Comparison of ENCODE assay signal across 18 cellular contexts in genomic region chr12:48862691-48863090, GRCh38. TPM values are rescaled to one million over a fixed set of nuclear protein-coding genes. Genes with fewer than 3 reads are reported as not detected.
A peak's percentile ranks its signal among the peaks of the same experiment; 100 is the strongest.
DNase-seq lines count a peak whose midpoint lies in the region; ATAC-seq, FAIRE-seq and TF ChIP-seq lines count a peak whose summit lies in the region.
"Had no signal": no experiment of that assay in that cellular context is flagged by ENCODE, and none has a peak within 500 bp of the region (broad histone marks: within the 10 kb centered on the region; RNA-seq: fewer than 3 reads in every experiment).

No MANE protein-coding gene starts in this region.

- no peak for FAIRE-seq in H1 (lab: Jason Lieb, UNC)
- FAIRE-seq: H54 had no signal

- no peak for TF ChIP-seq EP300 in H1 (IDR thresholded peaks at IDR 0.05; ENCODE audit: borderline replicate concordance in 1 of 2, low read depth in 2 of 2, low read length in 2 of 2)

- no peaks in the 10 kb centered on the region; the same call in 1 of the 2 replicates for H3K79me1 ChIP-seq in H1 (ENCODE audit: low read depth, low read length)

- DNase-seq in H1 (ENCODE audit: low read depth in 1 of 2, low spot score in 2 of 2) (no peak), midbrain (lab: John Stamatoyannopoulos, UW) (peak; percentile 20), type B pancreatic cell (ENCODE audit: extremely low spot score, unreplicated experiment) (no peak), hippocampal formation (lab: John Stamatoyannopoulos, UW) (no peak), NOMO-1 treated with DMSO at 0.1 percent for 48 hours (lab: John Stamatoyannopoulos, UW; ENCODE audit: unreplicated experiment) (no peak), heart left ventricle (no peak)
- DNase-seq: ACHN; BE2C; CD8-positive, alpha-beta T cell; IMR-90; Kasumi-1; NCI-H1930; NCI-H2171; NCI-H774; Right ventricle myocardium superior had no signal

- no peak overlapping the region for H2BK5ac ChIP-seq in H1 (ENCODE audit: low read depth, low read length)

- no peak overlapping the region for H4K5ac ChIP-seq in H1 (ENCODE audit: insufficient read length, low read depth, low read length)

- TF ChIP-seq RAD21 in H1 (IDR thresholded peaks at IDR 0.05 in 1 of 2, conservative IDR thresholded peaks at IDR 0.05 in 1 of 2; ENCODE audit: low read depth in 2 of 2, low read length in 2 of 2) = no peak

- no peak for ATAC-seq in heart left ventricle
- ATAC-seq: CD8-positive, alpha-beta T cell; Panc1 had no signal

- H3K27ac Mint-ChIP-seq in type B pancreatic cell = no peak overlapping the region
- H3K27ac Mint-ChIP-seq: CD8-positive, alpha-beta T cell had no signal

- peaks cover 24% of the 10 kb centered on the region for H3K4me1 ChIP-seq in HUES48 (ENCODE audit: control insufficient read depth, insufficient read depth, low read length)
- H3K4me1 ChIP-seq in H1 (replicated peaks in 1 of 4; ENCODE audit: control insufficient read depth in 3 of 4, insufficient read depth in 4 of 4, low read length in 3 of 4) = peaks cover 7 to 26% (median 18%) of the 10 kb centered on the region in 4 experiments
- peaks cover 0 to 13% (median 8%) of the 10 kb centered on the region in 12 donors for H3K4me1 ChIP-seq in heart left ventricle
- H3K4me1 ChIP-seq: BE2C had no signal

- H2BK15ac ChIP-seq in H1 (ENCODE audit: low read length) = no peak overlapping the region

- H3K36me3 Mint-ChIP-seq in type B pancreatic cell = no peaks in the 10 kb centered on the region

- no peaks in the 10 kb centered on the region for H3K9me3 Mint-ChIP-seq in type B pancreatic cell
- H3K9me3 Mint-ChIP-seq: CD8-positive, alpha-beta T cell had no signal

- no peak overlapping the region for H4K91ac ChIP-seq in H1 (replicated peaks; ENCODE audit: insufficient read length, low read length)

- H3K27ac ChIP-seq in HUES48 (ENCODE audit: low read depth, low read length) = no peak overlapping the region
- H3K27ac ChIP-seq in H1 (ENCODE audit: low read depth, low read length) = no peak overlapping the region; the same call in 1 of the 2 replicates
- no peak overlapping the region for H3K27ac ChIP-seq in heart left ventricle

- no peak overlapping the region for H2AFZ ChIP-seq in H1 (ENCODE audit: low read length)

- H3K18ac ChIP-seq in H1 (ENCODE audit: extremely low read depth, low read length) = no peak overlapping the region; the same call in 1 of the 2 replicates

- H2BK120ac ChIP-seq in H1 (replicated peaks; ENCODE audit: low read depth, low read length) = no peak overlapping the region

- H3K4me3 Mint-ChIP-seq in type B pancreatic cell = peak overlapping the region; percentile 60
- H3K4me3 Mint-ChIP-seq: CD8-positive, alpha-beta T cell had no signal

- H2BK20ac ChIP-seq in H1 (ENCODE audit: low read length) = no peak overlapping the region

- 78% methylated on average over 6 of the region's 6 CpGs; no CpG with 5 or more reads in 1 of the 2 experiments for WGBS in H1 (ENCODE audit: extremely low coverage in 1 of 2, insufficient coverage in 1 of 2, insufficient read length in 1 of 2, insufficient replicate concordance in 2 of 2, low coverage in 1 of 2, low lambda C conversion rate in 2 of 2, missing lambda C conversion rate in 1 of 2), 2 experiments
- 69 to 77% (median 74%) methylated on average over 6 of the region's 6 CpGs for WGBS in heart left ventricle, 4 donors

- no peak overlapping the region; the same call in 1 of the 2 replicates for H4K8ac ChIP-seq in H1 (ENCODE audit: extremely low read depth, insufficient read depth, low read length)

- H3K79me2 ChIP-seq in H1 (ENCODE audit: control insufficient read depth in 1 of 2, insufficient read depth in 2 of 2, low read length in 2 of 2) = peaks cover 3 to 33% of the 10 kb centered on the region in 2 experiments; a peak in 3 of 4 replicates

- H2AK5ac ChIP-seq in H1 (ENCODE audit: low read depth, low read length) = no peak overlapping the region

- H3K23me2 ChIP-seq in H1 (ENCODE audit: low read depth, low read length) = peaks cover 10% of the 10 kb centered on the region

- peak overlapping the region; percentile 74 to 84; a peak in 3 of 4 replicates for H3K4me2 ChIP-seq in H1 (ENCODE audit: insufficient read depth in 1 of 2, low read depth in 2 of 2, low read length in 2 of 2)

- intact Hi-C loops in heart left ventricle (cut with DNase I) = no loop called here

- H3K56ac ChIP-seq in H1 (replicated peaks; ENCODE audit: insufficient read length, low read depth, low read length) = no peak overlapping the region

- no peaks in the 10 kb centered on the region for H3K9me3 ChIP-seq in HUES48 (ENCODE audit: control insufficient read depth, insufficient read depth, low read length)
- H3K9me3 ChIP-seq in H1 (ENCODE audit: insufficient read depth in 2 of 2, low read depth in 1 of 2, low read length in 1 of 2) = no peaks in the 10 kb centered on the region
- H3K9me3 ChIP-seq in heart left ventricle = no peaks in the 10 kb centered on the region
- H3K9me3 ChIP-seq: BE2C had no signal

- TF ChIP-seq CTCF in H1 (IDR thresholded peaks at IDR 0.05; ENCODE audit: control extremely low read depth in 1 of 3, insufficient read depth in 1 of 3, low read depth in 1 of 3, low read length in 3 of 3) (no peak), type B pancreatic cell (conservative IDR thresholded peaks at IDR 0.05) (no peak), heart left ventricle (IDR thresholded peaks at IDR 0.05) (no peak)

- CTCF ChIA-PET in H1 (lab: Charles Lee; ENCODE audit: partially characterized antibody) = interaction anchor here (0.7 to 26.4 kb wide), 6 partner anchors 8 to 116 kb away, joined by 3 to 678 read pairs (median 3); partner anchors contain the start of genes DDX23 and WNT1

- H3K4me3 ChIP-seq in HUES48 (ENCODE audit: low read depth, low read length) (0 out of 2 replicates have a peak overlapping the region, but pooled peaks have one; percentile 87), H1 (ENCODE audit: extremely low read depth in 1 of 4, insufficient read depth in 2 of 4, low read depth in 3 of 4, low read length in 4 of 4) (peak overlapping the region in 1 of 4 experiments; percentile 84; a peak in 1 of 8 replicates), heart left ventricle (no peak overlapping the region)

- no peak overlapping the region for H3K9ac ChIP-seq in HUES48 (ENCODE audit: low read depth, low read length)
- peak overlapping the region in 1 of 4 experiments; percentile 31; a peak in 1 of 7 replicates for H3K9ac ChIP-seq in H1 (replicated peaks in 1 of 4; ENCODE audit: extremely low read depth in 1 of 4, low read depth in 3 of 4, low read length in 3 of 4)

- no peak overlapping the region for H3K23ac ChIP-seq in H1 (ENCODE audit: insufficient read length)

- H3K27me3 ChIP-seq in HUES48 (ENCODE audit: control insufficient read depth, insufficient read depth, low read length) (no peaks in the 10 kb centered on the region), H1 (replicated peaks in 1 of 4; ENCODE audit: control insufficient read depth in 3 of 4, extremely low read depth in 1 of 4, insufficient read depth in 3 of 4, low read length in 3 of 4) (no peaks in the 10 kb centered on the region), heart left ventricle (peaks cover 0 to 4% (median 0%) of the 10 kb centered on the region in 9 donors)

- H3K36me3 ChIP-seq in HUES48 (ENCODE audit: control insufficient read depth, insufficient read depth, low read length) = peaks cover 44% of the 10 kb centered on the region
- H3K36me3 ChIP-seq in H1 (ENCODE audit: control insufficient read depth in 2 of 4, insufficient read depth in 4 of 4, low read length in 3 of 4) = peaks cover 22 to 46% (median 28%) of the 10 kb centered on the region in 4 experiments
- peaks cover 0 to 3% (median 0%) of the 10 kb centered on the region in 9 donors for H3K36me3 ChIP-seq in heart left ventricle
- H3K36me3 ChIP-seq: BE2C had no signal

- H3K27me3 Mint-ChIP-seq in type B pancreatic cell = peaks cover 27% of the 10 kb centered on the region

- POLR2A ChIA-PET in H1 (lab: Charles Lee; ENCODE audit: partially characterized antibody) = interaction anchor here (1.3 to 22.9 kb wide), 4 partner anchors 9 to 95 kb away, joined by 4 to 651 read pairs (median 104); partner anchors contain the start of genes ARF3 and DDX23

- TF ChIP-seq POLR2A in H1 (IDR thresholded peaks at IDR 0.05; ENCODE audit: control extremely low read depth in 1 of 2, low read depth in 2 of 2, low read length in 2 of 2) = no peak
- no peak for TF ChIP-seq POLR2A in heart left ventricle (IDR thresholded peaks at IDR 0.05)

- H2BK12ac ChIP-seq in H1 (ENCODE audit: low read depth, low read length) = no peak overlapping the region

- H3K4ac ChIP-seq in H1 (replicated peaks; ENCODE audit: insufficient read length, low read depth, low read length) = no peak overlapping the region

- no peak overlapping the region for H3K14ac ChIP-seq in H1 (ENCODE audit: insufficient read length)

- peaks cover 10 to 20% of the 10 kb centered on the region in 2 experiments for H4K20me1 ChIP-seq in H1 (replicated peaks in 1 of 2; ENCODE audit: control insufficient read depth in 1 of 2, insufficient read depth in 2 of 2, low read length in 2 of 2)

- peaks cover 33% of the 10 kb centered on the region for H3K4me1 Mint-ChIP-seq in type B pancreatic cell (ENCODE audit: unreplicated experiment)

RNA-seq across cellular contexts. Expression of gene RND1, which starts 3.0 kb away (rescaled TPM):
- 15.8 and 16.2 TPM in 2 replicates for total RNA-seq in H1 (2021; fragmentation: NEBNext Ultra II Directional; extraction: Animal tissue kit (Norgen Biotek cat#: 25700))
- polyA plus RNA-seq in H1 (2011; rRNA removed) (17.1 and 17.8 TPM in 2 replicates), heart left ventricle (under 1 TPM; 0.53 to 0.95 TPM)
- 27.5 TPM for polyA plus RNA-seq in H1 (2011; cell fraction: cytosol; rRNA removed)
- polyA plus RNA-seq in H1 (2011; cell fraction: nucleus; rRNA removed) = 31.4 TPM
- 21.5 to 28.9 TPM (median 24.5 TPM) in 4 replicates for polyA plus RNA-seq in H1 (2012, experiment 1 of 2)
- polyA plus RNA-seq in H1 (2012, experiment 2 of 2) = 20.6 TPM
- 3.1 TPM for polyA plus RNA-seq in H1 (2013, experiment 1 of 2)
- polyA plus RNA-seq in H1 (2013, experiment 2 of 2) = 3.2 TPM
- polyA minus RNA-seq in H1 (2011; rRNA and poly(A)+ RNA removed) = 30.9 and 33.3 TPM in 2 replicates
- 14.7 TPM for polyA minus RNA-seq in H1 (2011; cell fraction: cytosol; rRNA and poly(A)+ RNA removed)
- polyA minus RNA-seq in H1 (2011; cell fraction: nucleus; rRNA and poly(A)+ RNA removed) = 44.2 TPM
- total RNA-seq in type B pancreatic cell (ENCODE audit: low replicate concordance) (3.2 and 6.9 TPM in 2 replicates), heart left ventricle (1 to 10 TPM in 2 of 9 donors, under 1 TPM in 5, not detected in 2; 0.35 to 1.5 (median 0.60) TPM)

RNA-seq across cellular contexts. Expression of gene DDX23, which starts 10.7 kb away (rescaled TPM):
- 98.1 and 107 TPM in 2 replicates for total RNA-seq in H1 (2021; fragmentation: NEBNext Ultra II Directional; extraction: Animal tissue kit (Norgen Biotek cat#: 25700))
- polyA plus RNA-seq in H1 (2011; rRNA removed) (43.4 and 43.5 TPM in 2 replicates), heart left ventricle (10 to 100 TPM; 16.8 to 43.2 TPM)
- polyA plus RNA-seq in H1 (2011; cell fraction: cytosol; rRNA removed) = 68.7 TPM
- 122 TPM for polyA plus RNA-seq in H1 (2011; cell fraction: nucleus; rRNA removed)
- 98.3 to 156 TPM (median 103 TPM) in 4 replicates for polyA plus RNA-seq in H1 (2012, experiment 1 of 2)
- 30.8 TPM for polyA plus RNA-seq in H1 (2012, experiment 2 of 2)
- polyA plus RNA-seq in H1 (2013, experiment 1 of 2) = 67.8 TPM
- polyA plus RNA-seq in H1 (2013, experiment 2 of 2) = 65.2 TPM
- 57.7 and 58.0 TPM in 2 replicates for polyA minus RNA-seq in H1 (2011; rRNA and poly(A)+ RNA removed)
- polyA minus RNA-seq in H1 (2011; cell fraction: cytosol; rRNA and poly(A)+ RNA removed) = 26.0 TPM
- polyA minus RNA-seq in H1 (2011; cell fraction: nucleus; rRNA and poly(A)+ RNA removed) = 48.6 TPM
- total RNA-seq in type B pancreatic cell (ENCODE audit: low replicate concordance) (95.3 and 104 TPM in 2 replicates), heart left ventricle (10 to 100 TPM; 25.3 to 51.2 (median 35.8) TPM)

RNA-seq across cellular contexts. Expression of gene CACNB3, which starts 44.4 kb away (rescaled TPM):
- total RNA-seq in H1 (2021; fragmentation: NEBNext Ultra II Directional; extraction: Animal tissue kit (Norgen Biotek cat#: 25700)) = 12.5 and 16.9 TPM in 2 replicates
- 16.0 and 18.4 TPM in 2 replicates for polyA plus RNA-seq in H1 (2011; rRNA removed)
- 13.3 TPM for polyA plus RNA-seq in H1 (2011; cell fraction: cytosol; rRNA removed)
- 37.4 TPM for polyA plus RNA-seq in H1 (2011; cell fraction: nucleus; rRNA removed)
- polyA plus RNA-seq in H1 (2012, experiment 1 of 2) = 25.2 to 35.8 TPM (median 28.9 TPM) in 4 replicates
- polyA plus RNA-seq in H1 (2012, experiment 2 of 2) = 18.3 TPM
- 4.6 TPM for polyA plus RNA-seq in H1 (2013, experiment 1 of 2)
- polyA plus RNA-seq in H1 (2013, experiment 2 of 2) = 4.8 TPM
- polyA minus RNA-seq in H1 (2011; rRNA and poly(A)+ RNA removed) = 14.3 TPM in 2 replicates
- polyA minus RNA-seq in H1 (2011; cell fraction: cytosol; rRNA and poly(A)+ RNA removed) = 14.3 TPM
- 15.2 TPM for polyA minus RNA-seq in H1 (2011; cell fraction: nucleus; rRNA and poly(A)+ RNA removed)
- 56.3 and 57.0 TPM in 2 replicates for total RNA-seq in type B pancreatic cell (ENCODE audit: low replicate concordance)
- 10 to 100 TPM in 1 of 9 donors, 1 to 10 TPM in 8; 3.2 to 11.2 (median 5.3) TPM for total RNA-seq in heart left ventricle
- polyA plus RNA-seq in heart left ventricle = 1 to 10 TPM; 4.4 to 5.7 TPM
